19 cellular contexts compared by ENCODE assay signal in genomic region chr1:167789501-167789900, GRCh38.
A peak's percentile ranks its signal among the peaks of the same experiment; 100 is the strongest.
DNase-seq lines count a peak whose midpoint lies in the region; ATAC-seq and TF ChIP-seq lines count a peak whose summit lies in the region.
"Had no signal": no experiment of that assay in that cellular context is flagged by ENCODE, and none has a peak within 500 bp of the region (broad histone marks: within the 10 kb centered on the region; RNA-seq: fewer than 3 reads in every experiment).

No MANE protein-coding gene starts in this region.

- H3K79me2 ChIP-seq in OCI-LY7 (ENCODE audit: insufficient read depth, low read depth, low read length), result no peaks in the 10 kb centered on the region

- CTCF ChIA-PET in OCI-LY7 (lab: Charles Lee; ENCODE audit: unreplicated experiment) (no interaction called here), MCF 10A (lab: Yijun Ruan, JAX) (interaction anchor here (0.5 to 6.7 kb wide), 19 partner anchors 10 to 293 kb away, joined by 3 to 67 read pairs (median 3); partner anchors contain the start of gene CREG1)

- no peak overlapping the region for H3K27ac ChIP-seq in OCI-LY7 (ENCODE audit: low read depth, low read length, poor library complexity, severe bottlenecking)
- H3K27ac ChIP-seq: sigmoid colon, tibial artery had no signal

- DNase-seq in OCI-LY7 (ENCODE audit: low spot score) (no peak), MCF 10A (ENCODE audit: unreplicated experiment) (peak; percentile 88), fibroblast of mammary gland (ENCODE audit: low read depth) (peak; percentile 66), H4 (ENCODE audit: low spot score) (no peak), T-helper 9 cell (no peak)
- DNase-seq in stimulated activated effector memory CD8-positive, alpha-beta T cell treated with anti-CD3 and anti-CD28 coated beads, Interleukin-12 subunit alpha, Interleukin-12 subunit beta, amount 100 ng/mL, for 72 hours (ENCODE audit: low spot score in 2 of 2), result no peak
- DNase-seq: activated CD4-positive, alpha-beta T cell treated with anti-CD3 and anti-CD28 coated beads for 4 hours; CD8-positive, alpha-beta memory T cell; DMS79; H9; NCI-H2081 treated with DMSO at 0.1 percent for 48 hours; sigmoid colon; SW 1271; tibial artery had no signal

- no peaks in the 10 kb centered on the region for H3K4me1 ChIP-seq in OCI-LY7 (ENCODE audit: insufficient read depth, low read length, poor library complexity, severe bottlenecking)
- H3K4me1 ChIP-seq: sigmoid colon had no signal

- peaks cover 31% of the 10 kb centered on the region for H3K36me3 ChIP-seq in OCI-LY7 (ENCODE audit: insufficient read depth, low read length)

- H3K9me3 Mint-ChIP-seq in MCF 10A (ENCODE audit: unreplicated experiment), result no peaks in the 10 kb centered on the region
- H3K9me3 Mint-ChIP-seq in stimulated activated effector memory CD8-positive, alpha-beta T cell treated with anti-CD3 and anti-CD28 coated beads, Interleukin-12 subunit alpha, Interleukin-12 subunit beta, amount 100 ng/mL, for 72 hours, result no peaks in the 10 kb centered on the region
- H3K9me3 Mint-ChIP-seq: activated T-helper 1 cell treated with anti-CD3 and anti-CD28 coated beads, Interleukin-12 subunit alpha, Interleukin-12 subunit beta, Interleukin-2, Interleukin-4 antibody, amounts not matched to agents 30 ng/mL and 10 ng/mL and 1 ng/mL, durations not matched to agents 14 hours and 24 hours and 36 hours; CD8-positive, alpha-beta memory T cell; H9; natural killer cell treated with Interleukin-12 subunit alpha and Interleukin-12 subunit beta and Interleukin-15 and Interleukin-18, amount 100 ng/mL, for 72 hours; stimulated activated memory B cell treated with anti-CD40 and anti-IgM and Interleukin-4, amounts not matched to agents 10 μg/mL and 1 μg/mL and 100 μg/mL, for 72 hours had no signal

- no peaks in the 10 kb centered on the region for H3K9me2 ChIP-seq in OCI-LY7 (ENCODE audit: insufficient read depth, low read length)

- H3K4me3 Mint-ChIP-seq in MCF 10A (ENCODE audit: unreplicated experiment), result peak overlapping the region; percentile 57
- no peak overlapping the region for H3K4me3 Mint-ChIP-seq in stimulated activated effector memory CD8-positive, alpha-beta T cell treated with anti-CD3 and anti-CD28 coated beads, Interleukin-12 subunit alpha, Interleukin-12 subunit beta, amount 100 ng/mL, for 72 hours
- H3K4me3 Mint-ChIP-seq: activated naive CD8-positive, alpha-beta T cell; activated T-helper 1 cell treated with anti-CD3 and anti-CD28 coated beads, Interleukin-12 subunit alpha, Interleukin-12 subunit beta, Interleukin-2, Interleukin-4 antibody, amounts not matched to agents 30 ng/mL and 10 ng/mL and 1 ng/mL, durations not matched to agents 14 hours and 24 hours and 36 hours; CD8-positive, alpha-beta memory T cell; H9; natural killer cell treated with Interleukin-12 subunit alpha and Interleukin-12 subunit beta and Interleukin-15 and Interleukin-18, amount 100 ng/mL, for 72 hours; stimulated activated memory B cell treated with anti-CD40 and anti-IgM and Interleukin-4, amounts not matched to agents 10 μg/mL and 1 μg/mL and 100 μg/mL, for 72 hours had no signal

- no peak overlapping the region for H3K4me2 ChIP-seq in OCI-LY7 (ENCODE audit: low read length)

- no peaks in the 10 kb centered on the region for H4K20me1 ChIP-seq in OCI-LY7 (ENCODE audit: insufficient read depth, low read length)

- intact Hi-C loops in OCI-LY7 (cut with micrococcal nuclease; ENCODE audit: unreplicated experiment), result no loop called here
- intact Hi-C loops in MCF 10A (cut with micrococcal nuclease), result no loop called here

- TF ChIP-seq CTCF in OCI-LY7 (conservative IDR thresholded peaks at IDR 0.05; ENCODE audit: low read length), result no peak
- TF ChIP-seq CTCF in MCF 10A (IDR thresholded peaks at IDR 0.05; ENCODE audit: unreplicated experiment), result no peak
- no peak for TF ChIP-seq CTCF in fibroblast of mammary gland (conservative IDR thresholded peaks at IDR 0.05; ENCODE audit: control insufficient read depth, insufficient read depth, low read depth, low read length)

- H3K9me3 ChIP-seq in OCI-LY7 (ENCODE audit: low read length), result no peaks in the 10 kb centered on the region
- H3K9me3 ChIP-seq: sigmoid colon, tibial artery had no signal

- peak; percentile 34 for ATAC-seq in stimulated activated effector memory CD8-positive, alpha-beta T cell treated with anti-CD3 and anti-CD28 coated beads, Interleukin-12 subunit alpha, Interleukin-12 subunit beta, amount 100 ng/mL, for 72 hours
- ATAC-seq in HG03139 (IDR thresholded peaks at IDR 0.05; ENCODE audit: unreplicated experiment), result no peak
- ATAC-seq: natural killer cell treated with Interleukin-12 subunit alpha and Interleukin-12 subunit beta and Interleukin-15 and Interleukin-18, amount 100 ng/mL, for 72 hours; stimulated activated memory B cell treated with anti-CD40 and anti-IgM and Interleukin-4, amounts not matched to agents 10 μg/mL and 1 μg/mL and 100 μg/mL, for 72 hours had no signal

- peak overlapping the region; percentile 95 for H3K27ac Mint-ChIP-seq in MCF 10A (ENCODE audit: low read depth, unreplicated experiment)
- no peak overlapping the region for H3K27ac Mint-ChIP-seq in stimulated activated effector memory CD8-positive, alpha-beta T cell treated with anti-CD3 and anti-CD28 coated beads, Interleukin-12 subunit alpha, Interleukin-12 subunit beta, amount 100 ng/mL, for 72 hours
- H3K27ac Mint-ChIP-seq: activated naive CD8-positive, alpha-beta T cell; activated T-helper 1 cell treated with anti-CD3 and anti-CD28 coated beads, Interleukin-12 subunit alpha, Interleukin-12 subunit beta, Interleukin-2, Interleukin-4 antibody, amounts not matched to agents 30 ng/mL and 10 ng/mL and 1 ng/mL, durations not matched to agents 14 hours and 24 hours and 36 hours; natural killer cell treated with Interleukin-12 subunit alpha and Interleukin-12 subunit beta and Interleukin-15 and Interleukin-18, amount 100 ng/mL, for 72 hours; stimulated activated memory B cell treated with anti-CD40 and anti-IgM and Interleukin-4, amounts not matched to agents 10 μg/mL and 1 μg/mL and 100 μg/mL, for 72 hours had no signal

- POLR2A ChIA-PET in OCI-LY7 (lab: Charles Lee), result interaction anchor here (0.5 to 1.6 kb wide), 3 partner anchors 11 to 34 kb away, joined by 3 to 5 read pairs (median 5); no protein-coding TSS in a partner anchor
- POLR2A ChIA-PET in MCF 10A (lab: Yijun Ruan, JAX), result interaction anchor here (0.7 to 5.8 kb wide), 25 partner anchors 8 to 236 kb away, joined by 3 to 78 read pairs (median 5); partner anchors contain the start of genes CREG1, DCAF6, MPC2 and MPZL1

- BruUV-seq in OCI-LY7 (replicated peaks; lab: Mats Ljungman, UMichigan), result TSS peak; percentile 24
- TSS peak; percentile 20 for BruUV-seq in MCF 10A (replicated peaks; lab: Mats Ljungman, UMichigan)

- H3K4me3 ChIP-seq in OCI-LY7 (ENCODE audit: low read depth, low read length, poor library complexity, severe bottlenecking) (no peak overlapping the region), fibroblast of mammary gland (ENCODE audit: control insufficient read depth, low read depth, low read length) (no peak overlapping the region)
- H3K4me3 ChIP-seq: sigmoid colon, tibial artery had no signal

- H3K4me1 Mint-ChIP-seq in MCF 10A (ENCODE audit: insufficient read depth, unreplicated experiment), result peaks cover 48% of the 10 kb centered on the region
- no peaks in the 10 kb centered on the region for H3K4me1 Mint-ChIP-seq in stimulated activated effector memory CD8-positive, alpha-beta T cell treated with anti-CD3 and anti-CD28 coated beads, Interleukin-12 subunit alpha, Interleukin-12 subunit beta, amount 100 ng/mL, for 72 hours
- H3K4me1 Mint-ChIP-seq: CD8-positive, alpha-beta memory T cell; stimulated activated memory B cell treated with anti-CD40 and anti-IgM and Interleukin-4, amounts not matched to agents 10 μg/mL and 1 μg/mL and 100 μg/mL, for 72 hours had no signal

- H2AFZ ChIP-seq in OCI-LY7 (ENCODE audit: low read length), result no peak overlapping the region

- no peaks in the 10 kb centered on the region for H3K27me3 Mint-ChIP-seq in MCF 10A (ENCODE audit: insufficient read depth, unreplicated experiment)
- H3K27me3 Mint-ChIP-seq: activated naive CD8-positive, alpha-beta T cell; CD8-positive, alpha-beta memory T cell; stimulated activated memory B cell treated with anti-CD40 and anti-IgM and Interleukin-4, amounts not matched to agents 10 μg/mL and 1 μg/mL and 100 μg/mL, for 72 hours had no signal

- peaks cover 66% of the 10 kb centered on the region for H3K36me3 Mint-ChIP-seq in MCF 10A (ENCODE audit: insufficient read depth, unreplicated experiment)
- H3K36me3 Mint-ChIP-seq in stimulated activated effector memory CD8-positive, alpha-beta T cell treated with anti-CD3 and anti-CD28 coated beads, Interleukin-12 subunit alpha, Interleukin-12 subunit beta, amount 100 ng/mL, for 72 hours, result peaks cover 8% of the 10 kb centered on the region
- H3K36me3 Mint-ChIP-seq: natural killer cell treated with Interleukin-12 subunit alpha and Interleukin-12 subunit beta and Interleukin-15 and Interleukin-18, amount 100 ng/mL, for 72 hours had no signal

Comparison
In these comparisons a context has a peak if more than half of its experiments do, and no peak if none do; other contexts are left out.
1. DNase-seq: peak in MCF 10A (single experiment) and fibroblast of mammary gland (single experiment); none in OCI-LY7 (single experiment), stimulated activated effector memory CD8-positive, alpha-beta T cell treated with anti-CD3 and anti-CD28 coated beads, Interleukin-12 subunit alpha, Interleukin-12 subunit beta, amount 100 ng/mL, for 72 hours (0 of 2), H4 (single experiment) and T-helper 9 cell (single experiment).